Comparison of ENCODE assay signal across 22 cellular contexts in the genomic region with DNA sequence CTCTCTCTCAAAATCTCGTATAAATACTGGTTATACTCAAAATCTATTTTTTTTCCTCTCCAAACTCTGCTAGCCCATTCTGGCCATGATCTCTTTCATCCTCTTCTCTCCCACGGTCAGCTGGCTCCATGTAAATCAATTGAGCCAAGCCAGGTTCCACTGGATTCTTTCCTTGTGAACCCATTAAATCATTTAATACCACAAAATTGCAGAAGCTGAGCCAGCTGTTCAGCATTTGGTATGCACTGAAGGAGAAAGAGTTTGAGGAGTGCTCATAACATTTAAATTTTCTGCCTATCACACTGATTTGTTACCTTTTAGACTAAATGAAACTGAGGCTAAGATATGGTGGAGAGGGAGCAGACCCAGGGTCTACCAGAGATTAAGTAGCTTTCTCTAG. TPM values are rescaled to one million over a fixed set of nuclear protein-coding genes. Genes with fewer than 3 reads are reported as not detected.
DNase-seq lines count a peak whose midpoint lies in the region; ATAC-seq and TF ChIP-seq lines count a peak whose summit lies in the region.
"Had no signal": no experiment of that assay in that cellular context is flagged by ENCODE, and none has a peak within 500 bp of the region (broad histone marks: within the 10 kb centered on the region; RNA-seq: fewer than 3 reads in every experiment).

No MANE protein-coding gene starts in this region.

- H3K23ac ChIP-seq in mesenchymal stem cell (ENCODE audit: low read length in 2 of 2) = no peak overlapping the region

- H3K4me1 ChIP-seq in mesenchymal stem cell (ENCODE audit: control insufficient read depth, insufficient read depth, low read depth, low read length) = peaks cover 6% of the 10 kb centered on the region
- no peaks in the 10 kb centered on the region for H3K4me1 ChIP-seq in uterus
- peaks cover 0 to 17% (median 0%) of the 10 kb centered on the region in 6 donors for H3K4me1 ChIP-seq in spleen
- H3K4me1 ChIP-seq in BE2C = no peaks in the 10 kb centered on the region
- H3K4me1 ChIP-seq: adrenal gland had no signal

- H3K18ac ChIP-seq in mesenchymal stem cell (ENCODE audit: low read depth in 1 of 2, low read length in 2 of 2) = no peak overlapping the region

- CTCF ChIA-PET in activated CD8-positive, alpha-beta T cell treated with anti-CD3 and anti-CD28 coated beads, Interleukin-2, amount 10 ng/mL, durations not matched to agents 7 days and 5 days (lab: Charles Lee) = interaction anchor here (0.9 to 20.5 kb wide), 8 partner anchors 22 to 315 kb away, joined by 3 to 838 read pairs (median 6); a partner anchor contains a TSS
- CTCF ChIA-PET in activated CD8-positive, alpha-beta T cell treated with anti-CD3 and anti-CD28 coated beads for 36 hours (lab: Charles Lee) = interaction anchor here (0.8 to 24.9 kb wide), 5 partner anchors 9 to 174 kb away, joined by 3 to 863 read pairs (median 3); no protein-coding TSS in a partner anchor

- H2BK15ac ChIP-seq in mesenchymal stem cell (ENCODE audit: low read depth, poor library complexity, severe bottlenecking) = no peak overlapping the region

- TF ChIP-seq POLR2A in uterus (IDR thresholded peaks at IDR 0.05) (no peak), spleen (IDR thresholded peaks at IDR 0.05) (no peak)

- POLR2A ChIA-PET in activated CD8-positive, alpha-beta T cell treated with anti-CD3 and anti-CD28 coated beads, Interleukin-2, amount 10 ng/mL, durations not matched to agents 7 days and 5 days (lab: Charles Lee) = interaction anchor here (1.0 to 1.9 kb wide), 2 partner anchors 29 to 66 kb away, joined by 3 to 9 read pairs; a partner anchor contains a TSS
- POLR2A ChIA-PET in activated CD8-positive, alpha-beta T cell treated with anti-CD3 and anti-CD28 coated beads for 36 hours (lab: Charles Lee) = no interaction called here

- no peak overlapping the region for H3K4me2 ChIP-seq in mesenchymal stem cell (ENCODE audit: low read length, poor library complexity, severe bottlenecking)

- no peak overlapping the region for H3K4me3 Mint-ChIP-seq in activated CD8-positive, alpha-beta T cell treated with anti-CD3 and anti-CD28 coated beads, Interleukin-2, amount 10 ng/mL, durations not matched to agents 7 days and 5 days
- no peak overlapping the region for H3K4me3 Mint-ChIP-seq in activated CD8-positive, alpha-beta T cell treated with anti-CD3 and anti-CD28 coated beads for 36 hours

- H2AFZ ChIP-seq in mesenchymal stem cell (ENCODE audit: low read depth, low read length) = no peak overlapping the region

- H3K9me3 ChIP-seq in mesenchymal stem cell (ENCODE audit: control insufficient read depth, low read length) (no peaks in the 10 kb centered on the region), uterus (no peaks in the 10 kb centered on the region), spleen (no peaks in the 10 kb centered on the region), BE2C (no peaks in the 10 kb centered on the region)
- H3K9me3 ChIP-seq: adrenal gland had no signal

- H3K27me3 ChIP-seq in mesenchymal stem cell (ENCODE audit: control insufficient read depth in 1 of 2, insufficient read depth in 1 of 2, low read length in 2 of 2) = no peaks in the 10 kb centered on the region
- H3K27me3 ChIP-seq in uterus = no peaks in the 10 kb centered on the region
- no peaks in the 10 kb centered on the region for H3K27me3 ChIP-seq in spleen (replicated peaks in 1 of 7)
- H3K27me3 ChIP-seq in BE2C = no peaks in the 10 kb centered on the region
- H3K27me3 ChIP-seq: adrenal gland had no signal

- H3K79me1 ChIP-seq in mesenchymal stem cell (replicated peaks; ENCODE audit: low read length, poor library complexity, severe bottlenecking) = no peaks in the 10 kb centered on the region

- no peak overlapping the region for H2BK5ac ChIP-seq in mesenchymal stem cell (ENCODE audit: low read depth, low read length, poor library complexity, severe bottlenecking)

- no peak overlapping the region for H4K91ac ChIP-seq in mesenchymal stem cell (ENCODE audit: low read length)

- no peak overlapping the region for H3K9ac ChIP-seq in mesenchymal stem cell (ENCODE audit: low read length)

- H3K27ac Mint-ChIP-seq in activated CD8-positive, alpha-beta T cell treated with anti-CD3 and anti-CD28 coated beads, Interleukin-2, amount 10 ng/mL, durations not matched to agents 7 days and 5 days = peak overlapping the region; percentile 71
- H3K27ac Mint-ChIP-seq in activated CD8-positive, alpha-beta T cell treated with anti-CD3 and anti-CD28 coated beads for 36 hours = no peak overlapping the region

- H4K8ac ChIP-seq in mesenchymal stem cell (ENCODE audit: low read length) = no peak overlapping the region

- no peak for TF ChIP-seq CTCF in activated CD8-positive, alpha-beta T cell treated with anti-CD3 and anti-CD28 coated beads for 36 hours (IDR thresholded peaks at IDR 0.05)
- no peak for TF ChIP-seq CTCF in astrocyte of the cerebellum (IDR thresholded peaks at IDR 0.05; ENCODE audit: low read depth, low read length, missing control alignments)
- TF ChIP-seq CTCF in uterus (IDR thresholded peaks at IDR 0.05) = no peak
- TF ChIP-seq CTCF in spleen (IDR thresholded peaks at IDR 0.05 in 8 of 11, conservative IDR thresholded peaks at IDR 0.05 in 3 of 11) = no peak
- no peak for TF ChIP-seq CTCF in BE2C (IDR thresholded peaks at IDR 0.05; ENCODE audit: low read depth, low read length)

- ATAC-seq in activated CD8-positive, alpha-beta T cell treated with anti-CD3 and anti-CD28 coated beads, Interleukin-2, amount 10 ng/mL, durations not matched to agents 7 days and 5 days = no peak
- ATAC-seq in activated CD8-positive, alpha-beta T cell treated with anti-CD3 and anti-CD28 coated beads for 36 hours = no peak
- ATAC-seq: HepG2, left lobe of liver had no signal

- DNase-seq in activated CD8-positive, alpha-beta T cell treated with anti-CD3 and anti-CD28 coated beads, Interleukin-2, amount 10 ng/mL, durations not matched to agents 7 days and 5 days = no peak
- no peak for DNase-seq in activated CD8-positive, alpha-beta T cell treated with anti-CD3 and anti-CD28 coated beads for 36 hours
- DNase-seq in astrocyte of the cerebellum (ENCODE audit: low read depth) (peak; percentile 90), mesenchymal stem cell (no peak), uterus (no peak), spleen (no peak), BE2C (no peak), foreskin melanocyte (no peak)
- DNase-seq: activated CD4-positive, alpha-beta T cell treated with anti-CD3 and anti-CD28 coated beads for 4 hours; activated CD8-positive, alpha-beta memory T cell treated with anti-CD3 and anti-CD28 coated beads, Interleukin-2, amount 50 U/mL, for 4 hours; activated effector memory CD4-positive, alpha-beta T cell treated with anti-CD3 and anti-CD28 coated beads, Interleukin-2, amount 50 U/mL, for 16 hours; adrenal gland; C1 segment of cervical spinal cord; central memory CD4-positive, alpha-beta T cell; erythroblast; NCI-H1417; NCI-H2107; NCI-H526 treated with DMSO at 0.1 percent for 48 hours; SHP77; stimulated activated CD4-positive, alpha-beta T cell treated with anti-CD3 and anti-CD28 coated beads, Interleukin-12 subunit alpha, Interleukin-12 subunit beta, amount 100 ng/mL, for 4 hours had no signal

- in situ Hi-C loops in astrocyte of the cerebellum (cut with HindIII; ENCODE audit: low sequenced_read_pairs) = loop anchor here (10.0 kb wide), 1 partner anchor 150 kb away; no protein-coding TSS in a partner anchor

- H2BK120ac ChIP-seq in mesenchymal stem cell (ENCODE audit: low read depth, low read length) = no peak overlapping the region

- H2BK12ac ChIP-seq in mesenchymal stem cell (ENCODE audit: low read length in 2 of 2) = no peak overlapping the region

- H3K4me3 ChIP-seq in astrocyte of the cerebellum (ENCODE audit: low read depth, low read length) = peak overlapping the region; percentile 5
- no peak overlapping the region for H3K4me3 ChIP-seq in mesenchymal stem cell (ENCODE audit: insufficient read depth in 1 of 2, low read depth in 1 of 2, low read length in 2 of 2)
- no peak overlapping the region for H3K4me3 ChIP-seq in uterus
- H3K4me3 ChIP-seq in spleen = no peak overlapping the region
- H3K4me3 ChIP-seq in BE2C (ENCODE audit: low read depth, low read length) = no peak overlapping the region
- H3K4me3 ChIP-seq: adrenal gland had no signal

- no peaks in the 10 kb centered on the region for H3K36me3 ChIP-seq in mesenchymal stem cell (ENCODE audit: control insufficient read depth in 1 of 2, insufficient read depth in 2 of 2, low read depth in 1 of 2, low read length in 2 of 2)
- H3K36me3 ChIP-seq in uterus = no peaks in the 10 kb centered on the region
- H3K36me3 ChIP-seq in spleen = no peaks in the 10 kb centered on the region
- H3K36me3 ChIP-seq in BE2C = no peaks in the 10 kb centered on the region
- H3K36me3 ChIP-seq: adrenal gland had no signal

- H3K14ac ChIP-seq in mesenchymal stem cell (ENCODE audit: low read length in 2 of 2) = no peak overlapping the region

- peak overlapping the region; percentile 51 for H2AK5ac ChIP-seq in mesenchymal stem cell (ENCODE audit: low read length, severe bottlenecking)

- H3K27ac ChIP-seq in mesenchymal stem cell (ENCODE audit: low read length, poor library complexity, severe bottlenecking) (peak overlapping the region; percentile 89), uterus (peak overlapping the region; percentile 41 to 62), spleen (no peak overlapping the region)
- H3K27ac ChIP-seq: adrenal gland had no signal

- peaks cover 61% of the 10 kb centered on the region for H3K4me1 Mint-ChIP-seq in activated CD8-positive, alpha-beta T cell treated with anti-CD3 and anti-CD28 coated beads, Interleukin-2, amount 10 ng/mL, durations not matched to agents 7 days and 5 days (ENCODE audit: low read depth)
- peaks cover 9% of the 10 kb centered on the region for H3K4me1 Mint-ChIP-seq in activated CD8-positive, alpha-beta T cell treated with anti-CD3 and anti-CD28 coated beads for 36 hours (ENCODE audit: low read depth)

- H3K27me3 Mint-ChIP-seq in activated CD8-positive, alpha-beta T cell treated with anti-CD3 and anti-CD28 coated beads, Interleukin-2, amount 10 ng/mL, durations not matched to agents 7 days and 5 days (ENCODE audit: low read depth) = peaks cover 28% of the 10 kb centered on the region
- peaks cover 3% of the 10 kb centered on the region for H3K27me3 Mint-ChIP-seq in activated CD8-positive, alpha-beta T cell treated with anti-CD3 and anti-CD28 coated beads for 36 hours

- peaks cover 11% of the 10 kb centered on the region for H3K36me3 Mint-ChIP-seq in activated CD8-positive, alpha-beta T cell treated with anti-CD3 and anti-CD28 coated beads, Interleukin-2, amount 10 ng/mL, durations not matched to agents 7 days and 5 days (ENCODE audit: low read depth)
- H3K36me3 Mint-ChIP-seq in activated CD8-positive, alpha-beta T cell treated with anti-CD3 and anti-CD28 coated beads for 36 hours (ENCODE audit: low read depth) = no peaks in the 10 kb centered on the region

- H3K4ac ChIP-seq in mesenchymal stem cell (ENCODE audit: low read depth in 1 of 2, low read length in 2 of 2) = no peak overlapping the region

- H3K9me3 Mint-ChIP-seq in activated CD8-positive, alpha-beta T cell treated with anti-CD3 and anti-CD28 coated beads, Interleukin-2, amount 10 ng/mL, durations not matched to agents 7 days and 5 days (ENCODE audit: insufficient read depth) = no peaks in the 10 kb centered on the region
- H3K9me3 Mint-ChIP-seq in activated CD8-positive, alpha-beta T cell treated with anti-CD3 and anti-CD28 coated beads for 36 hours = no peaks in the 10 kb centered on the region

- WGBS in mesenchymal stem cell = 76% methylated on average over 2 of the region's 2 CpGs
- WGBS in spleen, 5 donors = 58 to 76% (median 72%) methylated on average over 2 of the region's 2 CpGs

- intact Hi-C loops in activated CD8-positive, alpha-beta T cell treated with anti-CD3 and anti-CD28 coated beads for 36 hours (cut with micrococcal nuclease) = no loop called here
- intact Hi-C loops in uterus (cut with DNase I; ENCODE audit: low total_unique reads) (loop anchor here (10.0 kb wide), 1 partner anchor 160 kb away; no protein-coding TSS in a partner anchor), spleen (cut with DNase I; ENCODE audit: low total_unique reads) (no loop called here)

RNA-seq across cellular contexts. Expression of a gene that starts 29.1 kb away (rescaled TPM):
- total RNA-seq in activated CD8-positive, alpha-beta T cell treated with anti-CD3 and anti-CD28 coated beads, Interleukin-2, amount 10 ng/mL, durations not matched to agents 7 days and 5 days = 10 to 100 TPM; 12.9 to 13.6 TPM
- 10 to 100 TPM; 14.3 to 15.7 TPM for total RNA-seq in activated CD8-positive, alpha-beta T cell treated with anti-CD3 and anti-CD28 coated beads for 36 hours
- polyA plus RNA-seq in mesenchymal stem cell (2013, experiment 1 of 2) = 5.2 TPM
- 5.5 TPM for polyA plus RNA-seq in mesenchymal stem cell (2013, experiment 2 of 2)
- total RNA-seq in uterus (10 to 100 TPM in 3 of 4 donors, 1 to 10 TPM in 1; 6.8 to 32.0 (median 18.8) TPM), spleen (10 to 100 TPM in 4 of 7 donors, 1 to 10 TPM in 3; 9.1 to 15.7 (median 10.2) TPM)
- 10 to 100 TPM in 2 of 3 donors, 1 to 10 TPM in 1; 8.6 to 11.7 (median 10.3) TPM for polyA plus RNA-seq in spleen
- polyA plus RNA-seq in BE2C (2012; ENCODE audit: insufficient read depth, insufficient read length, low read depth) = 20.9 TPM

Comparison
In these comparisons a context has a peak if more than half of its experiments do, and no peak if none do; other contexts are left out.
1. H3K27ac ChIP-seq: peak in mesenchymal stem cell (single experiment) and uterus (2 of 2); none in spleen (0 of 8).